ENCODE assay signal across 8 cellular contexts in the genomic region with DNA sequence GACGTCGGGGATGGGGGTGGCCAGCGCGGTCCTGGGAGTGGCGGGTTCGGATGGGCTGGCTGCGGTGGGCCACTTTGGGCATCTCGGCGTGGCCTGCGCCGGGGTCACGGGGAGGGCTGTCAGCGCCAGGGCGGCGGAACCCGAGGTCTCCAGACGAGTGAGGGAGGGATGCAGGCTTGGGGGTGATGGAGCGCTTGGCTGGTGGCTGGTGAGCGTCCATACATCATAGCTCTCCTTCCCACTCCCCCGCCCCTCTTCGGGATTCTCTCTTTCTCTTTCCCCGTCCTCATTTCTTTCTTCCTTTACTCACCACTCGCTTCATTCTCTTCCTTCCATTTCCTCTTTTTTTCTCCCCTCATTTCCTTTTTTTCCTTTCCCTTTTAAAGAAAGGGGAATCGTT.
DNase-seq lines count a peak whose midpoint lies in the region; ATAC-seq lines count a peak whose summit lies in the region.

No MANE protein-coding gene starts in this region.

- no peak overlapping the region for H3K27ac ChIP-seq in mesodermal cell (ENCODE audit: low read depth, low read length, severe bottlenecking)

- peaks cover 58% of the 10 kb centered on the region for H3K27me3 Mint-ChIP-seq in stimulated activated naive CD8-positive, alpha-beta T cell treated with anti-CD3 and anti-CD28 coated beads, Interleukin-15, Interleukin-2, amounts not matched to agents 100 ng/mL and 50 ng/mL, for 24 hours

- H3K9me3 ChIP-seq in mesodermal cell (ENCODE audit: control insufficient read depth, low read length) = no peaks in the 10 kb centered on the region

- no peaks in the 10 kb centered on the region for H3K4me1 ChIP-seq in mesodermal cell (ENCODE audit: control insufficient read depth, insufficient read depth, low read length, poor library complexity, severe bottlenecking)

- no peaks in the 10 kb centered on the region for H3K36me3 Mint-ChIP-seq in stimulated activated naive CD8-positive, alpha-beta T cell treated with anti-CD3 and anti-CD28 coated beads, Interleukin-15, Interleukin-2, amounts not matched to agents 100 ng/mL and 50 ng/mL, for 24 hours (ENCODE audit: low read depth)

- H3K27ac Mint-ChIP-seq in stimulated activated naive CD8-positive, alpha-beta T cell treated with anti-CD3 and anti-CD28 coated beads, Interleukin-15, Interleukin-2, amounts not matched to agents 100 ng/mL and 50 ng/mL, for 24 hours = no peak overlapping the region

- peaks cover 16% of the 10 kb centered on the region for H3K4me1 Mint-ChIP-seq in stimulated activated naive CD8-positive, alpha-beta T cell treated with anti-CD3 and anti-CD28 coated beads, Interleukin-15, Interleukin-2, amounts not matched to agents 100 ng/mL and 50 ng/mL, for 24 hours (ENCODE audit: low read depth)

- H3K4me3 Mint-ChIP-seq in stimulated activated naive CD8-positive, alpha-beta T cell treated with anti-CD3 and anti-CD28 coated beads, Interleukin-15, Interleukin-2, amounts not matched to agents 100 ng/mL and 50 ng/mL, for 24 hours = peak overlapping the region; percentile 74

- DNase-seq in stimulated activated naive CD8-positive, alpha-beta T cell treated with anti-CD3 and anti-CD28 coated beads, Interleukin-15, Interleukin-2, amounts not matched to agents 100 U/mL and 50 U/mL, for 24 hours = no peak
- DNase-seq in cerebellar cortex (ENCODE audit: low spot score) (peak; percentile 33), SHP77 treated with DMSO at 0.1 percent for 48 hours (lab: John Stamatoyannopoulos, UW) (no peak), hippocampal formation (lab: John Stamatoyannopoulos, UW) (no peak), NOMO-1 treated with DMSO at 0.1 percent for 48 hours (lab: John Stamatoyannopoulos, UW; ENCODE audit: unreplicated experiment) (no peak)

- H3K9me3 Mint-ChIP-seq in stimulated activated naive CD8-positive, alpha-beta T cell treated with anti-CD3 and anti-CD28 coated beads, Interleukin-15, Interleukin-2, amounts not matched to agents 100 ng/mL and 50 ng/mL, for 24 hours = no peaks in the 10 kb centered on the region

- no peak for ATAC-seq in stimulated activated naive CD8-positive, alpha-beta T cell treated with anti-CD3 and anti-CD28 coated beads, Interleukin-15, Interleukin-2, amounts not matched to agents 100 U/mL and 50 U/mL, for 24 hours
- no peak for ATAC-seq in GM21515 (IDR thresholded peaks at IDR 0.05; ENCODE audit: unreplicated experiment)

- peak overlapping the region; percentile 43 for H3K4me3 ChIP-seq in mesodermal cell (ENCODE audit: extremely low read depth, insufficient read depth, low read length, poor library complexity, severe bottlenecking)

- 0 to 2% methylated on average over 4 to 10 of the region's 24 CpGs for WGBS in mesodermal cell (ENCODE audit: insufficient coverage in 2 of 2), 2 experiments

- no peaks in the 10 kb centered on the region for H3K36me3 ChIP-seq in mesodermal cell (ENCODE audit: control insufficient read depth, insufficient read depth, low read length)
